ENCODE assay signal across 1 cellular context in the genomic region with DNA sequence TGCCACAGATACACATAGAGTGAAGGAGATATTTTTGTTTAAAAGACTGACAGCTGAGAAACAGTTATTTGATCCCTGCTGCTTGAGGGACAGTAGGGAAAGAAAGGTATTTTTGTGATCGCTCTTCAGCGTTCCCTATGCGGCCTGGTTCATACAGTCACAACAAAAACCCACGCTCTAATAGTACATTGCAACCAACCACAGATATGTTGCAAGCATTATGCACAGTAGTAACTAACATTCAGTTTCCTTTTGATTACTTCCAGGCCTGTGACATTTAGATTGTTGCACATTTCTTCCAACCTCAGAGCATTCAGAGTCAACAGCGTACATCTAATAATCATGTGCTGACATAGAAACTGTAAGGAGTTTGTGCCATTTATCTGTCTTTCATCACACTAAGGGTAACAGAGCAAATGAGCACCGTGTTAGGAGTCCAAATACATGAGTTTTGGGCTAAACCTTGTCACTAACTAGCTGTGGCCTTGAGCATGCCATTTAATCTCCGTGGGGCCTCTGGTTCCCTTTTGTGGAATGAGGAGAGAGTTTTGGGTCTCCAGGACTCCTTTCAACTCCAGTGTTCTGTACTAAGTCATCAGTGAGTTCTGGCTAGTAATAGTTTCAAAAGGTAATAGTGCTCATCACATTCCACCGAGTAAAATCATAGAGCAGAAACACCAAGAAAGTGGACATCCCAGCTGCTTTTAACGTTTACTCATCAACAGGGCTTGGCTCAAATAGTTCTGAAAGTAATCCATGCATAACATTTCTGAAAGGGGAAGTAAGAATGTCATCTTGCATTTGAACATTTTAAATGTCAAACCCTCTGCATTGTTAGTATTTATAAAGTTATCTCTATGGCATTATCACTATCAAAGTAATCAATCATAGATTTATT.
TF ChIP-seq lines count a peak whose summit lies in the region.

No MANE protein-coding gene starts in this region.

TF ChIP-seq in SK-N-SH, 30 proteins besides CTCF, POLR2A, EP300 and RAD21 (continued from another document):
- TF ChIP-seq, protein P1, sequence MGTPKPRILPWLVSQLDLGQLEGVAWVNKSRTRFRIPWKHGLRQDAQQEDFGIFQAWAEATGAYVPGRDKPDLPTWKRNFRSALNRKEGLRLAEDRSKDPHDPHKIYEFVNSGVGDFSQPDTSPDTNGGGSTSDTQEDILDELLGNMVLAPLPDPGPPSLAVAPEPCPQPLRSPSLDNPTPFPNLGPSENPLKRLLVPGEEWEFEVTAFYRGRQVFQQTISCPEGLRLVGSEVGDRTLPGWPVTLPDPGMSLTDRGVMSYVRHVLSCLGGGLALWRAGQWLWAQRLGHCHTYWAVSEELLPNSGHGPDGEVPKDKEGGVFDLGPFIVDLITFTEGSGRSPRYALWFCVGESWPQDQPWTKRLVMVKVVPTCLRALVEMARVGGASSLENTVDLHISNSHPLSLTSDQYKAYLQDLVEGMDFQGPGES (IDR thresholded peaks at IDR 0.05; ENCODE audit: low read depth, low read length), result no peak
- TF ChIP-seq FOSL2 (IDR thresholded peaks at IDR 0.05; ENCODE audit: borderline replicate concordance, low read depth), result peak; percentile 93
- TF ChIP-seq, protein P2, sequence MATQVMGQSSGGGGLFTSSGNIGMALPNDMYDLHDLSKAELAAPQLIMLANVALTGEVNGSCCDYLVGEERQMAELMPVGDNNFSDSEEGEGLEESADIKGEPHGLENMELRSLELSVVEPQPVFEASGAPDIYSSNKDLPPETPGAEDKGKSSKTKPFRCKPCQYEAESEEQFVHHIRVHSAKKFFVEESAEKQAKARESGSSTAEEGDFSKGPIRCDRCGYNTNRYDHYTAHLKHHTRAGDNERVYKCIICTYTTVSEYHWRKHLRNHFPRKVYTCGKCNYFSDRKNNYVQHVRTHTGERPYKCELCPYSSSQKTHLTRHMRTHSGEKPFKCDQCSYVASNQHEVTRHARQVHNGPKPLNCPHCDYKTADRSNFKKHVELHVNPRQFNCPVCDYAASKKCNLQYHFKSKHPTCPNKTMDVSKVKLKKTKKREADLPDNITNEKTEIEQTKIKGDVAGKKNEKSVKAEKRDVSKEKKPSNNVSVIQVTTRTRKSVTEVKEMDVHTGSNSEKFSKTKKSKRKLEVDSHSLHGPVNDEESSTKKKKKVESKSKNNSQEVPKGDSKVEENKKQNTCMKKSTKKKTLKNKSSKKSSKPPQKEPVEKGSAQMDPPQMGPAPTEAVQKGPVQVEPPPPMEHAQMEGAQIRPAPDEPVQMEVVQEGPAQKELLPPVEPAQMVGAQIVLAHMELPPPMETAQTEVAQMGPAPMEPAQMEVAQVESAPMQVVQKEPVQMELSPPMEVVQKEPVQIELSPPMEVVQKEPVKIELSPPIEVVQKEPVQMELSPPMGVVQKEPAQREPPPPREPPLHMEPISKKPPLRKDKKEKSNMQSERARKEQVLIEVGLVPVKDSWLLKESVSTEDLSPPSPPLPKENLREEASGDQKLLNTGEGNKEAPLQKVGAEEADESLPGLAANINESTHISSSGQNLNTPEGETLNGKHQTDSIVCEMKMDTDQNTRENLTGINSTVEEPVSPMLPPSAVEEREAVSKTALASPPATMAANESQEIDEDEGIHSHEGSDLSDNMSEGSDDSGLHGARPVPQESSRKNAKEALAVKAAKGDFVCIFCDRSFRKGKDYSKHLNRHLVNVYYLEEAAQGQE (IDR thresholded peaks at IDR 0.05; ENCODE audit: low read depth, low read length), result no peak
